9 cellular contexts compared by ENCODE assay signal in the genomic region with DNA sequence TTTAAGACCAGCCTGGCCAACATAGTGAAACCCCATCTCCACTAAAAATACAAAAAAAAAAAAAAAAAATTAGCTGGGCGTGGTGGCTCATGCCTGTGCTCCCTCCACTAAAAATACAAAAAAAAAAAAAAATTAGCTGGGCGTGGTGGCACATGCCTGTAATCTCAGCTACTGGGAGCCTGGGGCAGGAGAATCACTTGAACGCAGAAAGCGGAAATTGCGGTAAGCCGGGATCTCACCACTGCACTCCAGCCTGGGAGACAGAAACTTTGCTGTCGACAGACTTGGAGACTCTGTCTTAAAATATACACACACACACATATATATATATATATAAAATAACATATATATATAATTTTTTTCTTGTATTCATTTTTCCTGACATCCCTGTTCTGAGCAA. TPM values are rescaled to one million over a fixed set of nuclear protein-coding genes. Genes with fewer than 3 reads are reported as not detected.
"Had no signal": no experiment of that assay in that cellular context is flagged by ENCODE, and none has a peak within 500 bp of the region (broad histone marks: within the 10 kb centered on the region; RNA-seq: fewer than 3 reads in every experiment).

No MANE protein-coding gene starts in this region.

RNA-seq across cellular contexts. Expression of gene FGF22, which starts 13.1 kb away (rescaled TPM):
- total RNA-seq: activated CD4-positive, alpha-beta memory T cell treated with anti-CD3 and anti-CD28 coated beads, Interleukin-2, amount 10 ng/mL, durations not matched to agents 7 days and 5 days; activated CD4-positive, alpha-beta T cell treated with anti-CD3 and anti-CD28 coated beads for 36 hours; activated CD4-positive, alpha-beta T cell treated with anti-CD3 and anti-CD28 coated beads, Interleukin-2, amount 10 ng/mL, durations not matched to agents 24 days and 14 days; activated naive CD4-positive, alpha-beta T cell treated with anti-CD3 and anti-CD28 coated beads, Interleukin-2, amount 50 U/mL, for 72 hours; activated T-cell treated with anti-CD3 and anti-CD28 coated beads, Interleukin-2, amount 50 U/mL, for 72 hours; ascending aorta; cardiac septum; cerebellum; T-helper 1 cell treated with Interleukin-12 subunit alpha and Interleukin-12 subunit beta and Interleukin-4 antibody, amounts not matched to agents 30 ng/mL and 1 ng/mL, for 36 hours had no signal

RNA-seq across cellular contexts. Expression of gene HCN2, which starts 36.9 kb away (rescaled TPM):
- total RNA-seq: ascending aorta had no signal
